Comparison of ENCODE assay signal across 9 cellular contexts in the genomic region with DNA sequence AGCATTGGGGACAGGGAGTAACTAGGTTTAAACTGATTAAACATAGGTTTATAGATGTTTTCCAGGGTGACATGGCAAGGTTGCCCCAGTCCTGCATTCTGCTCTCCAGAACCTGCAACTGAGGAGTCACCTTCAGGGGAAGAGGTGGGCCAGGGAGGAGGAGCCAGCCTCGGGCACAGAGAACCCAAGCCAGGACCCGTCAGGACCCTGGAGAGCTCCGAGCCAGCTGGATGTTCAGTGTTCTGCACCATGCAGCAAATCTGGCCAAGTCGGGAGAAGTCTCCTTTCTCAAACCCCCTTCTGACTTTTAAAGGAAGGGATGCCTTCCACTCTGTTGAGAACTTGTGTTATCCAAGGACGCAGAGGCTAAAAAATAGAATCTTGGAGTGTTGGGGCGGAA.
A peak's percentile ranks its signal among the peaks of the same experiment; 100 is the strongest.
DNase-seq lines count a peak whose midpoint lies in the region; ATAC-seq and TF ChIP-seq lines count a peak whose summit lies in the region.
"Had no signal": no experiment of that assay in that cellular context is flagged by ENCODE, and none has a peak within 500 bp of the region (broad histone marks: within the 10 kb centered on the region; RNA-seq: fewer than 3 reads in every experiment).

No MANE protein-coding gene starts in this region.

- no peak for ATAC-seq in CD8-positive, alpha-beta T cell
- ATAC-seq in activated naive CD8-positive, alpha-beta T cell treated with anti-CD3 and anti-CD28 coated beads, Interleukin-2, amount 50 U/mL, for 24 hours, result no peak
- no peak for ATAC-seq in HG02588 (IDR thresholded peaks at IDR 0.05; ENCODE audit: unreplicated experiment)

- no peak overlapping the region for H3K4me3 ChIP-seq in CD8-positive, alpha-beta T cell (ENCODE audit: low read depth, low read length)
- H3K4me3 ChIP-seq in MM.1S (ENCODE audit: low read length) (no peak overlapping the region), liver (ENCODE audit: low read depth in 1 of 3, low read length in 3 of 3) (no peak overlapping the region)

- no peaks in the 10 kb centered on the region for H3K9me3 ChIP-seq in CD8-positive, alpha-beta T cell (ENCODE audit: low read length)
- no peaks in the 10 kb centered on the region for H3K9me3 ChIP-seq in MM.1S (replicated peaks; ENCODE audit: insufficient read depth, low read length)
- no peaks in the 10 kb centered on the region for H3K9me3 ChIP-seq in liver (ENCODE audit: control insufficient read depth in 4 of 4, low read length in 3 of 4)

- H3K9me2 ChIP-seq in MM.1S (replicated peaks; ENCODE audit: insufficient read depth, low read length), result no peaks in the 10 kb centered on the region

- no peak overlapping the region for H3K27ac Mint-ChIP-seq in CD8-positive, alpha-beta T cell
- H3K27ac Mint-ChIP-seq in activated naive CD8-positive, alpha-beta T cell treated with anti-CD3 and anti-CD28 coated beads, Interleukin-2, amount 50 U/mL, for 24 hours, result no peak overlapping the region
- no peak overlapping the region for H3K27ac Mint-ChIP-seq in CD14-positive monocyte
- H3K27ac Mint-ChIP-seq: activated B cell treated with CpG ODN at 0.5 μM for 24 hours had no signal

- intact Hi-C loops in CD8-positive, alpha-beta T cell (cut with DNase I, micrococcal nuclease), result loop anchor here in 1 of 2 experiments (10.0 kb wide), 1 partner anchor 1051 kb away; no protein-coding TSS in a partner anchor
- intact Hi-C loops in CD14-positive monocyte (cut with micrococcal nuclease), result loop anchor here in 1 of 2 donors (10.0 kb wide), 4 partner anchors 191 to 1191 kb away; no protein-coding TSS in a partner anchor

- no peak for TF ChIP-seq CTCF in CD8-positive, alpha-beta T cell (IDR thresholded peaks at IDR 0.05)
- no peak for TF ChIP-seq CTCF in MM.1S (IDR thresholded peaks at IDR 0.05; ENCODE audit: low read length)
- TF ChIP-seq CTCF in liver (IDR thresholded peaks at IDR 0.05; ENCODE audit: low read depth, low read length, missing input control), result no peak
- TF ChIP-seq CTCF in CD14-positive monocyte (IDR thresholded peaks at IDR 0.05), result no peak

- no peaks in the 10 kb centered on the region for H3K36me3 Mint-ChIP-seq in CD8-positive, alpha-beta T cell
- no peaks in the 10 kb centered on the region for H3K36me3 Mint-ChIP-seq in activated naive CD8-positive, alpha-beta T cell treated with anti-CD3 and anti-CD28 coated beads, Interleukin-2, amount 50 U/mL, for 24 hours (ENCODE audit: low read depth)
- no peaks in the 10 kb centered on the region for H3K36me3 Mint-ChIP-seq in CD14-positive monocyte

- TF ChIP-seq RAD21 in liver (IDR thresholded peaks at IDR 0.05), result no peak

- H3K9ac ChIP-seq in MM.1S (ENCODE audit: low read length), result no peak overlapping the region
- no peak overlapping the region for H3K9ac ChIP-seq in liver (ENCODE audit: low read depth in 1 of 2, low read length in 2 of 2)

- no peaks in the 10 kb centered on the region for H3K9me3 Mint-ChIP-seq in CD8-positive, alpha-beta T cell
- H3K9me3 Mint-ChIP-seq in activated naive CD8-positive, alpha-beta T cell treated with anti-CD3 and anti-CD28 coated beads, Interleukin-2, amount 50 U/mL, for 24 hours, result no peaks in the 10 kb centered on the region
- no peaks in the 10 kb centered on the region for H3K9me3 Mint-ChIP-seq in CD14-positive monocyte
- H3K9me3 Mint-ChIP-seq: activated B cell treated with CpG ODN at 0.5 μM for 24 hours had no signal

- POLR2A ChIA-PET in CD8-positive, alpha-beta T cell (lab: Charles Lee), result no interaction called here

- no peaks in the 10 kb centered on the region for H3K79me2 ChIP-seq in MM.1S (ENCODE audit: low read length)

- no peaks in the 10 kb centered on the region for H3F3A ChIP-seq in MM.1S (ENCODE audit: insufficient read depth, low read length)

- H3K27me3 Mint-ChIP-seq in CD8-positive, alpha-beta T cell (ENCODE audit: low read depth), result peaks cover 25% of the 10 kb centered on the region
- peaks cover 28% of the 10 kb centered on the region for H3K27me3 Mint-ChIP-seq in activated naive CD8-positive, alpha-beta T cell treated with anti-CD3 and anti-CD28 coated beads, Interleukin-2, amount 50 U/mL, for 24 hours
- peaks cover 3 to 12% (median 9%) of the 10 kb centered on the region in 3 donors for H3K27me3 Mint-ChIP-seq in CD14-positive monocyte (ENCODE audit: low read depth in 3 of 3)

- H3K4me3 Mint-ChIP-seq in CD8-positive, alpha-beta T cell, result no peak overlapping the region
- H3K4me3 Mint-ChIP-seq in activated naive CD8-positive, alpha-beta T cell treated with anti-CD3 and anti-CD28 coated beads, Interleukin-2, amount 50 U/mL, for 24 hours, result no peak overlapping the region
- no peak overlapping the region for H3K4me3 Mint-ChIP-seq in CD14-positive monocyte
- H3K4me3 Mint-ChIP-seq: activated B cell treated with CpG ODN at 0.5 μM for 24 hours had no signal

- no peaks in the 10 kb centered on the region for H4K20me1 ChIP-seq in MM.1S (ENCODE audit: insufficient read depth, low read length)

- DNase-seq in CD8-positive, alpha-beta T cell, result peak in 5 of 7 experiments; percentile 5 to 53 (median 30)
- DNase-seq in MM.1S (peak; percentile 46), CD14-positive monocyte (ENCODE audit: low spot score) (no peak), foreskin melanocyte (no peak), NCI-H345 (lab: John Stamatoyannopoulos, UW) (no peak)
- peak; percentile 55 for DNase-seq in activated naive CD8-positive, alpha-beta T cell treated with anti-CD3 and anti-CD28 coated beads, Interleukin-2, amount 50 U/mL, for 24 hours
- DNase-seq: activated B cell treated with CpG ODN at 0.5 μM for 24 hours had no signal

- no peaks in the 10 kb centered on the region for H3K4me1 ChIP-seq in CD8-positive, alpha-beta T cell (ENCODE audit: insufficient read depth, low read length)
- no peaks in the 10 kb centered on the region for H3K4me1 ChIP-seq in MM.1S (ENCODE audit: low read length)
- no peaks in the 10 kb centered on the region for H3K4me1 ChIP-seq in liver (ENCODE audit: control insufficient read depth in 4 of 4, insufficient read depth in 4 of 4, low read length in 3 of 4)

- WGBS in liver, result 11% methylated on average over 6 of the region's 6 CpGs

- CTCF ChIA-PET in CD8-positive, alpha-beta T cell (lab: Charles Lee), result interaction anchor here (1.2 to 1.5 kb wide), 2 partner anchors 10 to 15 kb away, joined by 3 to 6 read pairs; no protein-coding TSS in a partner anchor

- H3K4me1 Mint-ChIP-seq in CD8-positive, alpha-beta T cell (ENCODE audit: low read depth), result no peaks in the 10 kb centered on the region
- peaks cover 12% of the 10 kb centered on the region for H3K4me1 Mint-ChIP-seq in activated naive CD8-positive, alpha-beta T cell treated with anti-CD3 and anti-CD28 coated beads, Interleukin-2, amount 50 U/mL, for 24 hours
- no peaks in the 10 kb centered on the region for H3K4me1 Mint-ChIP-seq in CD14-positive monocyte
- H3K4me1 Mint-ChIP-seq: activated B cell treated with CpG ODN at 0.5 μM for 24 hours had no signal

- H3K36me3 ChIP-seq in CD8-positive, alpha-beta T cell (ENCODE audit: insufficient read depth, low read length), result no peaks in the 10 kb centered on the region
- H3K36me3 ChIP-seq in MM.1S (replicated peaks; ENCODE audit: insufficient read depth, low read length) (no peaks in the 10 kb centered on the region), liver (ENCODE audit: control insufficient read depth in 4 of 4, insufficient read depth in 3 of 4, low read depth in 1 of 4, low read length in 3 of 4) (no peaks in the 10 kb centered on the region)

- H3K4me2 ChIP-seq in MM.1S (ENCODE audit: low read depth, low read length), result no peak overlapping the region

- H2AFZ ChIP-seq in MM.1S (ENCODE audit: low read length), result no peak overlapping the region

- no peak overlapping the region for H3K27ac ChIP-seq in CD8-positive, alpha-beta T cell (ENCODE audit: low read depth, low read length)
- H3K27ac ChIP-seq in MM.1S (ENCODE audit: low read length), result no peak overlapping the region
- H3K27ac ChIP-seq in liver (ENCODE audit: low read depth in 1 of 2, low read length in 2 of 2), result no peak overlapping the region

- peaks cover 4% of the 10 kb centered on the region for H3K27me3 ChIP-seq in CD8-positive, alpha-beta T cell (ENCODE audit: insufficient read depth, low read length)
- H3K27me3 ChIP-seq in MM.1S (replicated peaks; ENCODE audit: insufficient read depth, low read length) (peaks cover 59% of the 10 kb centered on the region), liver (ENCODE audit: control insufficient read depth in 4 of 4, insufficient read depth in 4 of 4, low read length in 3 of 4) (peaks cover 0 to 5% (median 0%) of the 10 kb centered on the region in 4 donors)

TF ChIP-seq in liver, 16 proteins besides CTCF, POLR2A, EP300 and RAD21:
- TF ChIP-seq YY1 (IDR thresholded peaks at IDR 0.05), result no peak
- TF ChIP-seq, protein P1, sequence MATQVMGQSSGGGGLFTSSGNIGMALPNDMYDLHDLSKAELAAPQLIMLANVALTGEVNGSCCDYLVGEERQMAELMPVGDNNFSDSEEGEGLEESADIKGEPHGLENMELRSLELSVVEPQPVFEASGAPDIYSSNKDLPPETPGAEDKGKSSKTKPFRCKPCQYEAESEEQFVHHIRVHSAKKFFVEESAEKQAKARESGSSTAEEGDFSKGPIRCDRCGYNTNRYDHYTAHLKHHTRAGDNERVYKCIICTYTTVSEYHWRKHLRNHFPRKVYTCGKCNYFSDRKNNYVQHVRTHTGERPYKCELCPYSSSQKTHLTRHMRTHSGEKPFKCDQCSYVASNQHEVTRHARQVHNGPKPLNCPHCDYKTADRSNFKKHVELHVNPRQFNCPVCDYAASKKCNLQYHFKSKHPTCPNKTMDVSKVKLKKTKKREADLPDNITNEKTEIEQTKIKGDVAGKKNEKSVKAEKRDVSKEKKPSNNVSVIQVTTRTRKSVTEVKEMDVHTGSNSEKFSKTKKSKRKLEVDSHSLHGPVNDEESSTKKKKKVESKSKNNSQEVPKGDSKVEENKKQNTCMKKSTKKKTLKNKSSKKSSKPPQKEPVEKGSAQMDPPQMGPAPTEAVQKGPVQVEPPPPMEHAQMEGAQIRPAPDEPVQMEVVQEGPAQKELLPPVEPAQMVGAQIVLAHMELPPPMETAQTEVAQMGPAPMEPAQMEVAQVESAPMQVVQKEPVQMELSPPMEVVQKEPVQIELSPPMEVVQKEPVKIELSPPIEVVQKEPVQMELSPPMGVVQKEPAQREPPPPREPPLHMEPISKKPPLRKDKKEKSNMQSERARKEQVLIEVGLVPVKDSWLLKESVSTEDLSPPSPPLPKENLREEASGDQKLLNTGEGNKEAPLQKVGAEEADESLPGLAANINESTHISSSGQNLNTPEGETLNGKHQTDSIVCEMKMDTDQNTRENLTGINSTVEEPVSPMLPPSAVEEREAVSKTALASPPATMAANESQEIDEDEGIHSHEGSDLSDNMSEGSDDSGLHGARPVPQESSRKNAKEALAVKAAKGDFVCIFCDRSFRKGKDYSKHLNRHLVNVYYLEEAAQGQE (IDR thresholded peaks at IDR 0.05), result peak; percentile 99

Comparison
In these comparisons a context has a peak if more than half of its experiments do, and no peak if none do; other contexts are left out.
1. DNase-seq: peak in CD8-positive, alpha-beta T cell (5 of 7), MM.1S (single experiment) and activated naive CD8-positive, alpha-beta T cell treated with anti-CD3 and anti-CD28 coated beads, Interleukin-2, amount 50 U/mL, for 24 hours (single experiment); none in CD14-positive monocyte (single experiment), foreskin melanocyte (single experiment) and NCI-H345 (single experiment).